ENCODE assay signal across 16 cellular contexts in the genomic region with DNA sequence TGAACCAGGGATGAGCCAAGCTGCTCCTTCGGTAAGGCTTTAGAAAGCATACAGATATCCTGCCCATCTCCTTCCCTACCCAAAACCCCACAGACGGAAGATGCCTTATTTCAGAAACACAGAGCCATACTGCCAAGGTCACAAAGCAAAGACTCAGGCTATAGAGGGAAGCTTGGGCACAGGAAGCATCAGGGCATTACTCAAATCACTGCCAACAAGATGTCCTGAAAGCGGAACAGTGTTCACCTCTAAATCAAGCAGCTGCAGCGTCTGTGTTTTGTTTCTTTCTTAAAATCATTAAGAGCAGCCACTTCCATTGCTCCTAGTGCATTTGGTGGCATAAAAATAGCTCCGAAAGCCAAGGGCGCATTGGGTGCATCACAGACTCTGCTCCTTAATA.
"Had no signal": no experiment of that assay in that cellular context is flagged by ENCODE, and none has a peak within 500 bp of the region (broad histone marks: within the 10 kb centered on the region; RNA-seq: fewer than 3 reads in every experiment).

No MANE protein-coding gene starts in this region.

- H3K36me3 Mint-ChIP-seq: naive thymus-derived CD8-positive, alpha-beta T cell had no signal

- H3K4me1 Mint-ChIP-seq: naive thymus-derived CD8-positive, alpha-beta T cell; neural crest cell had no signal

- ATAC-seq: heart left ventricle; mucosa of descending colon; naive thymus-derived CD8-positive, alpha-beta T cell; right cardiac atrium had no signal

- H3K27me3 Mint-ChIP-seq: progenitor cell of endocrine pancreas had no signal

- DNase-seq: dermis blood vessel endothelial cell; foreskin melanocyte; heart left ventricle; hippocampal formation; kidney glomerular epithelial cell; mammary epithelial cell; mucosa of descending colon; naive thymus-derived CD8-positive, alpha-beta T cell; ovary; right cardiac atrium; small intestine; stimulated activated CD4-positive, alpha-beta T cell treated with anti-CD3 and anti-CD28 coated beads, Interleukin-2, amount 100 ng/mL, for 48 hours; stimulated activated naive CD4-positive, alpha-beta T cell treated with Interleukin-2 at 50 U/mL for 16 hours; trophoblast cell had no signal

- H3K27ac Mint-ChIP-seq: naive thymus-derived CD8-positive, alpha-beta T cell; progenitor cell of endocrine pancreas had no signal

- H3K4me3 Mint-ChIP-seq: naive thymus-derived CD8-positive, alpha-beta T cell; neural crest cell had no signal
